In the genomic region with DNA sequence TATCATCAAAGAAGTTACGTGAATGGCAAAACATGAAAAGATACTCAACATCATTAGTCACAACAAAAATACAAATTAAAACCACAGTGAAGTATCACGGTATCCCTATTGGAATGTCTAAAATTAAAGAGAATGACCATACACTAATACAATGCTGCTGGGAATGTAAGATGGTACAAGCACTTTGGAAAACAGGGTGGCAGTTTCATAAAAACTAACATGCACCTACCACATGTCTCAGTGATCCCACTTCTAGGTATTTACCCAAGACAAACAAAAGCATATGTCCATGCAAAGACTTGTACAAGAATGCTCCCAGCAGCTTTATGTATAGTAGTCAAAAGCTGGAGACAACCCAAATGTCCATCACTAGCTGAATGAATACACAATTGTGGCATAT, we compare ENCODE assay signal across 1 cellular context.
A peak's percentile ranks its signal among the peaks of the same experiment; 100 is the strongest.
TF ChIP-seq lines count a peak whose summit lies in the region.

No MANE protein-coding gene starts in this region.

TF ChIP-seq in HepG2, 621 proteins besides CTCF, POLR2A, EP300 and RAD21 (continued from another document and continues in another):
- TF ChIP-seq FUBP1 (CRISPR knock-in tag; IDR thresholded peaks at IDR 0.05; ENCODE audit: borderline replicate concordance) (no peak), ZFP1 (CRISPR knock-in tag; IDR thresholded peaks at IDR 0.05) (no peak), ZNF468 (CRISPR knock-in tag; IDR thresholded peaks at IDR 0.05) (no peak), TP53 (CRISPR knock-in tag; conservative IDR thresholded peaks at IDR 0.05) (no peak), ZNF367 (CRISPR knock-in tag; IDR thresholded peaks at IDR 0.05; ENCODE audit: borderline replicate concordance) (no peak), TGIF2 (CRISPR knock-in tag; IDR thresholded peaks at IDR 0.05) (no peak), ERF (CRISPR knock-in tag; IDR thresholded peaks at IDR 0.05) (peak; percentile 45; the same call in 1 of the 2 replicates), UBTF (CRISPR knock-in tag; IDR thresholded peaks at IDR 0.05) (no peak), MBD4 (IDR thresholded peaks at IDR 0.05; ENCODE audit: borderline replicate concordance, low read length) (no peak), CENPT (CRISPR knock-in tag; IDR thresholded peaks at IDR 0.05; ENCODE audit: low read depth) (no peak), ZNF276 (CRISPR knock-in tag; IDR thresholded peaks at IDR 0.05; ENCODE audit: low read depth) (no peak), ZNF776 (CRISPR knock-in tag; IDR thresholded peaks at IDR 0.05) (no peak), ZNF792 (CRISPR knock-in tag; IDR thresholded peaks at IDR 0.05) (peak; percentile 45; the same call in 1 of the 2 replicates), NFATC3 (CRISPR knock-in tag; IDR thresholded peaks at IDR 0.05) (no peak), SIN3B (IDR thresholded peaks at IDR 0.05; ENCODE audit: low read length) (no peak), ARNTL (CRISPR knock-in tag; IDR thresholded peaks at IDR 0.05) (no peak), ZZZ3 (CRISPR knock-in tag; IDR thresholded peaks at IDR 0.05; ENCODE audit: borderline replicate concordance) (no peak), ZSCAN9 (CRISPR knock-in tag; IDR thresholded peaks at IDR 0.05; ENCODE audit: borderline replicate concordance) (no peak), NR1H2 (CRISPR knock-in tag; IDR thresholded peaks at IDR 0.05; ENCODE audit: borderline replicate concordance, low read depth) (no peak), SALL1 (CRISPR knock-in tag; IDR thresholded peaks at IDR 0.05) (peak; percentile 37; the same call in 1 of the 2 replicates), POLR2AphosphoS5 (IDR thresholded peaks at IDR 0.05; ENCODE audit: low read depth, low read length) (no peak), ZNF749 (CRISPR knock-in tag; IDR thresholded peaks at IDR 0.05; ENCODE audit: borderline replicate concordance) (no peak), RXRB (CRISPR knock-in tag; IDR thresholded peaks at IDR 0.05; ENCODE audit: borderline replicate concordance) (peak; percentile 63), ASH2L (IDR thresholded peaks at IDR 0.05; ENCODE audit: insufficient read length, low read depth, low read length) (no peak), ARID5B (CRISPR knock-in tag; IDR thresholded peaks at IDR 0.05) (peak; percentile 90), CHD4 (IDR thresholded peaks at IDR 0.05; ENCODE audit: borderline replicate concordance, low read length) (no peak), MXI1 (IDR thresholded peaks at IDR 0.05; ENCODE audit: borderline replicate concordance, low read depth, low read length) (no peak), ZBTB1 (CRISPR knock-in tag; IDR thresholded peaks at IDR 0.05; ENCODE audit: borderline replicate concordance) (no peak), NFYB (CRISPR knock-in tag; IDR thresholded peaks at IDR 0.05) (no peak)
- TF ChIP-seq, protein P1, sequence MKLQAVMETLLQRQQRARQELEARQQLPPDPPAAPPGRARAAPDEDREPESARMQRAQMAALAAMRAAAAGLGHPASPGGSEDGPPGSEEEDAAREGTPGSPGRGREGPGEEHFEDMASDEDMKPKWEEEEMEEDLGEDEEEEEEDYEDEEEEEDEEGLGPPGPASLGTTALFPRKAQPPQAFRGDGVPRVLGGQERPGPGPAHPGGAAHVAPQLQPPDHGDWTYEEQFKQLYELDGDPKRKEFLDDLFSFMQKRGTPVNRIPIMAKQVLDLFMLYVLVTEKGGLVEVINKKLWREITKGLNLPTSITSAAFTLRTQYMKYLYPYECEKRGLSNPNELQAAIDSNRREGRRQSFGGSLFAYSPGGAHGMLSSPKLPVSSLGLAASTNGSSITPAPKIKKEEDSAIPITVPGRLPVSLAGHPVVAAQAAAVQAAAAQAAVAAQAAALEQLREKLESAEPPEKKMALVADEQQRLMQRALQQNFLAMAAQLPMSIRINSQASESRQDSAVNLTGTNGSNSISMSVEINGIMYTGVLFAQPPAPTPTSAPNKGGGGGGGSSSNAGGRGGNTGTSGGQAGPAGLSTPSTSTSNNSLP (IDR thresholded peaks at IDR 0.05; ENCODE audit: low read depth, low read length), result no peak
- TF ChIP-seq, protein P2, sequence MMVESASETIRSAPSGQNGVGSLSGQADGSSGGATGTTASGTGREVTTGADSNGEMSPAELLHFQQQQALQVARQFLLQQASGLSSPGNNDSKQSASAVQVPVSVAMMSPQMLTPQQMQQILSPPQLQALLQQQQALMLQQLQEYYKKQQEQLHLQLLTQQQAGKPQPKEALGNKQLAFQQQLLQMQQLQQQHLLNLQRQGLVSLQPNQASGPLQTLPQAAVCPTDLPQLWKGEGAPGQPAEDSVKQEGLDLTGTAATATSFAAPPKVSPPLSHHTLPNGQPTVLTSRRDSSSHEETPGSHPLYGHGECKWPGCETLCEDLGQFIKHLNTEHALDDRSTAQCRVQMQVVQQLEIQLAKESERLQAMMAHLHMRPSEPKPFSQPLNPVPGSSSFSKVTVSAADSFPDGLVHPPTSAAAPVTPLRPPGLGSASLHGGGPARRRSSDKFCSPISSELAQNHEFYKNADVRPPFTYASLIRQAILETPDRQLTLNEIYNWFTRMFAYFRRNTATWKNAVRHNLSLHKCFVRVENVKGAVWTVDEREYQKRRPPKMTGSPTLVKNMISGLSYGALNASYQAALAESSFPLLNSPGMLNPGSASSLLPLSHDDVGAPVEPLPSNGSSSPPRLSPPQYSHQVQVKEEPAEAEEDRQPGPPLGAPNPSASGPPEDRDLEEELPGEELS (CRISPR knock-in tag; IDR thresholded peaks at IDR 0.05), result peak; percentile 41; the same call in 1 of the 2 replicates
- TF ChIP-seq, protein P3, sequence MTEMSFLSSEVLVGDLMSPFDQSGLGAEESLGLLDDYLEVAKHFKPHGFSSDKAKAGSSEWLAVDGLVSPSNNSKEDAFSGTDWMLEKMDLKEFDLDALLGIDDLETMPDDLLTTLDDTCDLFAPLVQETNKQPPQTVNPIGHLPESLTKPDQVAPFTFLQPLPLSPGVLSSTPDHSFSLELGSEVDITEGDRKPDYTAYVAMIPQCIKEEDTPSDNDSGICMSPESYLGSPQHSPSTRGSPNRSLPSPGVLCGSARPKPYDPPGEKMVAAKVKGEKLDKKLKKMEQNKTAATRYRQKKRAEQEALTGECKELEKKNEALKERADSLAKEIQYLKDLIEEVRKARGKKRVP (CRISPR knock-in tag; IDR thresholded peaks at IDR 0.05), result peak in 1 of 2 experiments; percentile 71; a peak in 1 of 4 replicates
- TF ChIP-seq, protein P4, sequence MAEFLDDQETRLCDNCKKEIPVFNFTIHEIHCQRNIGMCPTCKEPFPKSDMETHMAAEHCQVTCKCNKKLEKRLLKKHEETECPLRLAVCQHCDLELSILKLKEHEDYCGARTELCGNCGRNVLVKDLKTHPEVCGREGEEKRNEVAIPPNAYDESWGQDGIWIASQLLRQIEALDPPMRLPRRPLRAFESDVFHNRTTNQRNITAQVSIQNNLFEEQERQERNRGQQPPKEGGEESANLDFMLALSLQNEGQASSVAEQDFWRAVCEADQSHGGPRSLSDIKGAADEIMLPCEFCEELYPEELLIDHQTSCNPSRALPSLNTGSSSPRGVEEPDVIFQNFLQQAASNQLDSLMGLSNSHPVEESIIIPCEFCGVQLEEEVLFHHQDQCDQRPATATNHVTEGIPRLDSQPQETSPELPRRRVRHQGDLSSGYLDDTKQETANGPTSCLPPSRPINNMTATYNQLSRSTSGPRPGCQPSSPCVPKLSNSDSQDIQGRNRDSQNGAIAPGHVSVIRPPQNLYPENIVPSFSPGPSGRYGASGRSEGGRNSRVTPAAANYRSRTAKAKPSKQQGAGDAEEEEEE (CRISPR knock-in tag; IDR thresholded peaks at IDR 0.05; ENCODE audit: borderline replicate concordance), result no peak
- TF ChIP-seq, protein P5, sequence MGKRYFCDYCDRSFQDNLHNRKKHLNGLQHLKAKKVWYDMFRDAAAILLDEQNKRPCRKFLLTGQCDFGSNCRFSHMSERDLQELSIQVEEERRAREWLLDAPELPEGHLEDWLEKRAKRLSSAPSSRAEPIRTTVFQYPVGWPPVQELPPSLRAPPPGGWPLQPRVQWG (CRISPR knock-in tag; IDR thresholded peaks at IDR 0.05; ENCODE audit: borderline replicate concordance, low read depth), result no peak
- TF ChIP-seq, protein P6, sequence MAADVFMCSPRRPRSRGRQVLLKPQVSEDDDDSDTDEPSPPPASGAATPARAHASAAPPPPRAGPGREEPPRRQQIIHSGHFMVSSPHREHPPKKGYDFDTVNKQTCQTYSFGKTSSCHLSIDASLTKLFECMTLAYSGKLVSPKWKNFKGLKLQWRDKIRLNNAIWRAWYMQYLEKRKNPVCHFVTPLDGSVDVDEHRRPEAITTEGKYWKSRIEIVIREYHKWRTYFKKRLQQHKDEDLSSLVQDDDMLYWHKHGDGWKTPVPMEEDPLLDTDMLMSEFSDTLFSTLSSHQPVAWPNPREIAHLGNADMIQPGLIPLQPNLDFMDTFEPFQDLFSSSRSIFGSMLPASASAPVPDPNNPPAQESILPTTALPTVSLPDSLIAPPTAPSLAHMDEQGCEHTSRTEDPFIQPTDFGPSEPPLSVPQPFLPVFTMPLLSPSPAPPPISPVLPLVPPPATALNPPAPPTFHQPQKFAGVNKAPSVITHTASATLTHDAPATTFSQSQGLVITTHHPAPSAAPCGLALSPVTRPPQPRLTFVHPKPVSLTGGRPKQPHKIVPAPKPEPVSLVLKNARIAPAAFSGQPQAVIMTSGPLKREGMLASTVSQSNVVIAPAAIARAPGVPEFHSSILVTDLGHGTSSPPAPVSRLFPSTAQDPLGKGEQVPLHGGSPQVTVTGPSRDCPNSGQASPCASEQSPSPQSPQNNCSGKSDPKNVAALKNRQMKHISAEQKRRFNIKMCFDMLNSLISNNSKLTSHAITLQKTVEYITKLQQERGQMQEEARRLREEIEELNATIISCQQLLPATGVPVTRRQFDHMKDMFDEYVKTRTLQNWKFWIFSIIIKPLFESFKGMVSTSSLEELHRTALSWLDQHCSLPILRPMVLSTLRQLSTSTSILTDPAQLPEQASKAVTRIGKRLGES (CRISPR knock-in tag; IDR thresholded peaks at IDR 0.05; ENCODE audit: borderline replicate concordance), result 0 out of 2 replicates have a peak, but pooled peaks have one; percentile 84
